Comparison of ENCODE assay signal across 23 cellular contexts in genomic region chr3:157752952-157753351, GRCh38.
A peak's percentile ranks its signal among the peaks of the same experiment; 100 is the strongest.
DNase-seq lines count a peak whose midpoint lies in the region; ATAC-seq and TF ChIP-seq lines count a peak whose summit lies in the region.
"Had no signal": no experiment of that assay in that cellular context is flagged by ENCODE, and none has a peak within 500 bp of the region (broad histone marks: within the 10 kb centered on the region; RNA-seq: fewer than 3 reads in every experiment).

No MANE protein-coding gene starts in this region.

- H3K9me2 ChIP-seq in GM23248 (ENCODE audit: insufficient read depth), result no peaks in the 10 kb centered on the region

- H3K4me2 ChIP-seq in GM23248 (ENCODE audit: unreplicated experiment), result no peak overlapping the region
- H3K4me2 ChIP-seq: A549, BLaER1, GM23338 had no signal

- in situ Hi-C loops in GM23248 (cut with MboI), result no loop called here

- no peak overlapping the region for H3K9ac ChIP-seq in GM23248
- H3K9ac ChIP-seq: BLaER1 had no signal

- POLR2A ChIA-PET in BJ (lab: Charles Lee), result no interaction called here

- peaks cover 33% of the 10 kb centered on the region for H3K4me1 Mint-ChIP-seq in glutamatergic neuron (ENCODE audit: low read depth, unreplicated experiment)
- no peaks in the 10 kb centered on the region for H3K4me1 Mint-ChIP-seq in chondrocyte (ENCODE audit: low read depth)
- H3K4me1 Mint-ChIP-seq: CD4-positive, CD25-positive, alpha-beta regulatory T cell had no signal

- no peaks in the 10 kb centered on the region for H3K9me3 ChIP-seq in GM23248 (ENCODE audit: low read depth)
- H3K9me3 ChIP-seq: A549, BLaER1, MG63 had no signal

- H3K27ac ChIP-seq in GM23248, result no peak overlapping the region
- H3K27ac ChIP-seq: A549, BLaER1 had no signal

- no peak overlapping the region for H2AFZ ChIP-seq in GM23248
- H2AFZ ChIP-seq: GM23338 had no signal

- no peaks in the 10 kb centered on the region for H3K27me3 ChIP-seq in BJ (ENCODE audit: control insufficient read depth, insufficient read depth, low read length)
- H3K27me3 ChIP-seq in GM23248 (replicated peaks; ENCODE audit: insufficient read depth), result no peaks in the 10 kb centered on the region
- H3K27me3 ChIP-seq: BLaER1, MG63 had no signal

- TF ChIP-seq CTCF in AG09309 (IDR thresholded peaks at IDR 0.05; ENCODE audit: control insufficient read depth, insufficient read depth, low read depth, low read length, missing control alignments) (no peak), BJ (IDR thresholded peaks at IDR 0.05; ENCODE audit: insufficient read depth, low read depth, low read length) (no peak), glutamatergic neuron (IDR thresholded peaks at IDR 0.05; ENCODE audit: partially characterized antibody, unreplicated experiment) (no peak), chondrocyte (IDR thresholded peaks at IDR 0.05) (no peak)

- H3K4me3 ChIP-seq in AG09309 (ENCODE audit: control insufficient read depth, low read depth, low read length) (no peak overlapping the region), BJ (ENCODE audit: low read depth, low read length) (no peak overlapping the region), GM23248 (no peak overlapping the region)
- H3K4me3 ChIP-seq: A549, BLaER1, GM23338, MG63 had no signal

- ATAC-seq in GM21619 (IDR thresholded peaks at IDR 0.05; ENCODE audit: unreplicated experiment), result no peak
- ATAC-seq: A549, GM23338 had no signal

- H4K20me1 ChIP-seq in GM23248 (ENCODE audit: insufficient read depth), result no peaks in the 10 kb centered on the region
- H4K20me1 ChIP-seq: BLaER1 had no signal

- H3K36me3 ChIP-seq in BJ (ENCODE audit: control insufficient read depth, insufficient read depth, low read length) (no peaks in the 10 kb centered on the region), GM23248 (ENCODE audit: low read depth) (no peaks in the 10 kb centered on the region)
- H3K36me3 ChIP-seq: BLaER1, MG63 had no signal

- peak; percentile 41 for DNase-seq in AG09309 (ENCODE audit: low read depth)
- DNase-seq in BJ (ENCODE audit: low read depth), result peak; percentile 56
- peak; percentile 9 for DNase-seq in GM23248
- DNase-seq in glutamatergic neuron, result no peak
- DNase-seq in iPS-NIHi11 (ENCODE audit: low spot score), result no peak
- no peak for DNase-seq in chondrocyte (ENCODE audit: low spot score)
- DNase-seq: CD4-positive, CD25-positive, alpha-beta regulatory T cell; DMS153; DND-41; H9; KBM-7; MG63; NCI-H146; NCI-H1930; NCI-H2107; RPMI8226; SHP77; SW 1271 had no signal

- H3F3A ChIP-seq in GM23248 (ENCODE audit: insufficient read depth), result no peaks in the 10 kb centered on the region

- H3K36me3 Mint-ChIP-seq in glutamatergic neuron (ENCODE audit: unreplicated experiment) (no peaks in the 10 kb centered on the region), chondrocyte (ENCODE audit: low read depth) (no peaks in the 10 kb centered on the region)
- H3K36me3 Mint-ChIP-seq: CD4-positive, CD25-positive, alpha-beta regulatory T cell had no signal

- H3K9me3 Mint-ChIP-seq in glutamatergic neuron (ENCODE audit: unreplicated experiment) (no peaks in the 10 kb centered on the region), chondrocyte (ENCODE audit: low read depth) (peaks cover 8% of the 10 kb centered on the region)
- H3K9me3 Mint-ChIP-seq: GM23338; H9; T-helper 1 cell treated with Interleukin-12 subunit alpha and Interleukin-12 subunit beta and Interleukin-4 antibody, amounts not matched to agents 30 μg/mL and 1 μg/mL, for 36 hours had no signal

- peaks cover 2% of the 10 kb centered on the region for H3K27me3 Mint-ChIP-seq in glutamatergic neuron (ENCODE audit: unreplicated experiment)
- peaks cover 22% of the 10 kb centered on the region for H3K27me3 Mint-ChIP-seq in chondrocyte (ENCODE audit: low read depth)
- H3K27me3 Mint-ChIP-seq: CD4-positive, CD25-positive, alpha-beta regulatory T cell had no signal

- no peaks in the 10 kb centered on the region for H3K79me2 ChIP-seq in GM23248 (ENCODE audit: insufficient read depth)

- H3K4me1 ChIP-seq in GM23248 (ENCODE audit: insufficient read depth), result peaks cover 7% of the 10 kb centered on the region; the same call in 1 of the 2 replicates
- H3K4me1 ChIP-seq: A549, BLaER1 had no signal

- H3K4me3 Mint-ChIP-seq in glutamatergic neuron (ENCODE audit: unreplicated experiment) (peak overlapping the region; percentile 7), chondrocyte (ENCODE audit: unreplicated experiment) (no peak overlapping the region)
- H3K4me3 Mint-ChIP-seq: CD4-positive, CD25-positive, alpha-beta regulatory T cell; GM23338; H9; T-helper 1 cell treated with Interleukin-12 subunit alpha and Interleukin-12 subunit beta and Interleukin-4 antibody, amounts not matched to agents 30 μg/mL and 1 μg/mL, for 36 hours had no signal

- peak overlapping the region; percentile 28 for H3K27ac Mint-ChIP-seq in glutamatergic neuron (ENCODE audit: unreplicated experiment)
- no peak overlapping the region for H3K27ac Mint-ChIP-seq in chondrocyte (ENCODE audit: unreplicated experiment)
- H3K27ac Mint-ChIP-seq: CD4-positive, CD25-positive, alpha-beta regulatory T cell; GM23338; H9; T-helper 1 cell treated with Interleukin-12 subunit alpha and Interleukin-12 subunit beta and Interleukin-4 antibody, amounts not matched to agents 30 μg/mL and 1 μg/mL, for 36 hours had no signal

- CTCF ChIA-PET in BJ (lab: Yijun Ruan, JAX), result interaction anchor here (0.5 to 1.0 kb wide), 5 partner anchors 29 to 220 kb away, joined by 3 to 4 read pairs (median 3); no protein-coding TSS in a partner anchor

Comparison
In these comparisons a context has a peak if more than half of its experiments do, and no peak if none do; other contexts are left out.
1. DNase-seq: peak in AG09309 (single experiment), BJ (single experiment) and GM23248 (single experiment); none in glutamatergic neuron (single experiment), iPS-NIHi11 (single experiment) and chondrocyte (single experiment).